ENCODE assay signal across 18 cellular contexts in the genomic region with DNA sequence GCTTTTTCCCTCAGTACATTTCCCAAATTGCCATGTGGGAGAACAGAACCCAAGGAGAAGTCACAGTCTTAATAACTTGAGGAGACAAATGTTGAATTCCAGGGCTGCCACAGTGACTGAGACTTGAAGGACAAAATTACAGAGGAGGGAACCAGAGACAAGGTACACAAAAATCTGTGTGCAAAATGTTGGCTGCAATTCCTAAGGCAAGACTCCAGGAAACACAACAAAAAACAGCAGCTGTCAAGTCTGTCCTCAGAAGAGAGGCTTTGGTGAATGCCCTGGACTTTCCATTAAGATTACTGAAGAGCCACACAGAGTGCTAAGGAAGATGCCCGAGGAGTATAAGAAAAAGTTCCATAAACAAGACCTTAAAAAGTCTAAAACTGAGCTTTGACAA.
"Had no signal": no experiment of that assay in that cellular context is flagged by ENCODE, and none has a peak within 500 bp of the region (broad histone marks: within the 10 kb centered on the region; RNA-seq: fewer than 3 reads in every experiment).

No MANE protein-coding gene starts in this region.

- H3K9me3 ChIP-seq: body of pancreas, esophagus squamous epithelium, tibial artery had no signal

- H3K9me3 Mint-ChIP-seq: activated B cell treated with CpG ODN at 0.5 μM for 24 hours; activated CD4-positive, alpha-beta T cell treated with anti-CD3 and anti-CD28 coated beads, Interleukin-2, amount 10 ng/mL, durations not matched to agents 24 days and 14 days; activated T-cell treated with anti-CD3 and anti-CD28 coated beads, Interleukin-2, amount 50 U/mL, for 72 hours; neural crest cell; stimulated activated effector memory CD8-positive, alpha-beta T cell treated with anti-CD3 and anti-CD28 coated beads, Interleukin-12 subunit alpha, Interleukin-12 subunit beta, amount 100 ng/mL, for 72 hours had no signal

- ATAC-seq: activated T-cell treated with anti-CD3 and anti-CD28 coated beads, Interleukin-2, amount 50 U/mL, for 72 hours; body of pancreas; stimulated activated effector memory CD8-positive, alpha-beta T cell treated with anti-CD3 and anti-CD28 coated beads, Interleukin-12 subunit alpha, Interleukin-12 subunit beta, amount 100 ng/mL, for 72 hours had no signal

- H3K36me3 ChIP-seq: esophagus squamous epithelium, tibial artery had no signal

- H3K27me3 ChIP-seq: body of pancreas, esophagus squamous epithelium, tibial artery had no signal

- DNase-seq: activated B cell treated with CpG ODN at 0.5 μM for 24 hours; activated CD4-positive, alpha-beta T cell treated with anti-CD3 and anti-CD28 coated beads, Interleukin-2, amount 10 ng/mL, durations not matched to agents 24 days and 14 days; activated CD8-positive, alpha-beta memory T cell treated with anti-CD3 and anti-CD28 coated beads, Interleukin-2, amount 50 U/mL, for 48 hours; activated gamma-delta T cell treated with Interleukin-2 at 50 U/mL for 16 hours; activated T-cell treated with anti-CD3 and anti-CD28 coated beads, Interleukin-2, amount 50 U/mL, for 72 hours; amniotic stem cell; body of pancreas; effector CD4-positive, alpha-beta T cell; esophagus squamous epithelium; foreskin fibroblast; hypothalamus; kidney; T-helper 2 cell; tibial artery had no signal

- H3K4me3 ChIP-seq: body of pancreas, coronary artery, esophagus squamous epithelium, tibial artery had no signal

- H3K27ac Mint-ChIP-seq: activated B cell treated with CpG ODN at 0.5 μM for 24 hours; activated CD4-positive, alpha-beta T cell treated with anti-CD3 and anti-CD28 coated beads, Interleukin-2, amount 10 ng/mL, durations not matched to agents 24 days and 14 days; activated naive CD8-positive, alpha-beta T cell; activated T-cell treated with anti-CD3 and anti-CD28 coated beads, Interleukin-2, amount 50 U/mL, for 72 hours; stimulated activated effector memory CD8-positive, alpha-beta T cell treated with anti-CD3 and anti-CD28 coated beads, Interleukin-12 subunit alpha, Interleukin-12 subunit beta, amount 100 ng/mL, for 72 hours had no signal

- H3K27me3 Mint-ChIP-seq: activated B cell treated with CpG ODN at 0.5 μM for 24 hours; activated CD4-positive, alpha-beta T cell treated with anti-CD3 and anti-CD28 coated beads, Interleukin-2, amount 10 ng/mL, durations not matched to agents 24 days and 14 days; activated naive CD8-positive, alpha-beta T cell had no signal

- H3K27ac ChIP-seq: body of pancreas, coronary artery, esophagus squamous epithelium, tibial artery had no signal

- H3K36me3 Mint-ChIP-seq: activated naive CD8-positive, alpha-beta T cell; stimulated activated effector memory CD8-positive, alpha-beta T cell treated with anti-CD3 and anti-CD28 coated beads, Interleukin-12 subunit alpha, Interleukin-12 subunit beta, amount 100 ng/mL, for 72 hours had no signal

- H3K4me3 Mint-ChIP-seq: activated B cell treated with CpG ODN at 0.5 μM for 24 hours; activated CD4-positive, alpha-beta T cell treated with anti-CD3 and anti-CD28 coated beads, Interleukin-2, amount 10 ng/mL, durations not matched to agents 24 days and 14 days; activated T-cell treated with anti-CD3 and anti-CD28 coated beads, Interleukin-2, amount 50 U/mL, for 72 hours; neural crest cell; stimulated activated effector memory CD8-positive, alpha-beta T cell treated with anti-CD3 and anti-CD28 coated beads, Interleukin-12 subunit alpha, Interleukin-12 subunit beta, amount 100 ng/mL, for 72 hours had no signal

- H3K4me1 ChIP-seq: esophagus squamous epithelium had no signal
